ENCODE assay signal across 15 cellular contexts in genomic region chr9:113612828-113613227, GRCh38.
"Had no signal": no experiment of that assay in that cellular context is flagged by ENCODE, and none has a peak within 500 bp of the region (broad histone marks: within the 10 kb centered on the region; RNA-seq: fewer than 3 reads in every experiment).

No MANE protein-coding gene starts in this region.

- H3K27me3 Mint-ChIP-seq: effector memory CD8-positive, alpha-beta T cell; type B pancreatic cell had no signal

- H3K4me3 ChIP-seq: esophagus muscularis mucosa, gastrocnemius medialis, left lung, lung, right atrium auricular region, uterus had no signal

- H3K27ac ChIP-seq: epithelial cell of prostate, esophagus muscularis mucosa, gastrocnemius medialis, left lung, right atrium auricular region, uterus had no signal

- DNase-seq: effector memory CD8-positive, alpha-beta T cell; gastrocnemius medialis; islet precursor cell; mesendoderm; naive B cell; small intestine; stimulated activated CD4-positive, alpha-beta T cell treated with anti-CD3 and anti-CD28 coated beads, Interleukin-2, amount 100 ng/mL, for 48 hours; stimulated activated naive CD4-positive, alpha-beta T cell treated with Interleukin-2 at 50 U/mL for 16 hours; uterus had no signal

- H3K9me3 Mint-ChIP-seq: effector memory CD8-positive, alpha-beta T cell; naive B cell; type B pancreatic cell had no signal

- H3K9me3 ChIP-seq: esophagus muscularis mucosa, gastrocnemius medialis, left lung, right atrium auricular region, uterus had no signal

- H3K36me3 Mint-ChIP-seq: naive B cell, type B pancreatic cell had no signal

- ATAC-seq: effector memory CD8-positive, alpha-beta T cell; gastrocnemius medialis; left lung had no signal

- H3K27me3 ChIP-seq: esophagus muscularis mucosa, gastrocnemius medialis, left lung, right atrium auricular region, uterus had no signal

- H3K36me3 ChIP-seq: esophagus muscularis mucosa, gastrocnemius medialis, left lung, right atrium auricular region, uterus had no signal

- H3K4me3 Mint-ChIP-seq: effector memory CD8-positive, alpha-beta T cell; naive B cell; type B pancreatic cell had no signal

- H3K27ac Mint-ChIP-seq: effector memory CD8-positive, alpha-beta T cell; naive B cell; type B pancreatic cell had no signal

- FAIRE-seq: small intestine had no signal
